In genomic region chr13:63909726-63910125, GRCh38 we compare ENCODE assay signal across 1 cellular context.
TF ChIP-seq lines count a peak whose summit lies in the region.

No MANE protein-coding gene starts in this region.

TF ChIP-seq in K562, 482 proteins besides CTCF, POLR2A, EP300 and RAD21 (continued from another document):
- TF ChIP-seq MAFK (IDR thresholded peaks at IDR 0.05; ENCODE audit: low read length) (peak; percentile 87), ZNF146 (CRISPR knock-in tag; IDR thresholded peaks at IDR 0.05; ENCODE audit: unreplicated experiment) (no peak), NRF1 (conservative IDR thresholded peaks at IDR 0.05 in 1 of 2, IDR thresholded peaks at IDR 0.05 in 1 of 2) (no peak), MAFF (IDR thresholded peaks at IDR 0.05; ENCODE audit: low read length) (peak; percentile 83), RBM17 (IDR thresholded peaks at IDR 0.05; ENCODE audit: borderline replicate concordance, low read depth, low read length) (no peak), PTRF (tag; IDR thresholded peaks at IDR 0.05) (no peak), MEF2A (IDR thresholded peaks at IDR 0.05; ENCODE audit: control insufficient read depth, low read depth, low read length) (no peak), ELK3 (CRISPR knock-in tag; IDR thresholded peaks at IDR 0.05) (no peak), POLR3G (IDR thresholded peaks at IDR 0.05; ENCODE audit: extremely low read depth, insufficient read length, insufficient replicate concordance) (no peak), BRD9 (IDR thresholded peaks at IDR 0.05; ENCODE audit: low read depth, partially characterized antibody) (no peak), MTF1 (CRISPR knock-in tag; IDR thresholded peaks at IDR 0.05; ENCODE audit: borderline replicate concordance) (no peak), THRAP3 (IDR thresholded peaks at IDR 0.05; ENCODE audit: borderline replicate concordance) (no peak), ARID2 (IDR thresholded peaks at IDR 0.05) (no peak), GTF2A2 (tag; IDR thresholded peaks at IDR 0.05) (no peak), SETDB1 (IDR thresholded peaks at IDR 0.05; ENCODE audit: low read length) (no peak), MAFG (tag; conservative IDR thresholded peaks at IDR 0.05) (peak; percentile 71; the same call in 1 of the 2 replicates)
